In genomic region chr10:13628661-13629060, GRCh38 we compare ENCODE assay signal across 1 cellular context.
TF ChIP-seq lines count a peak whose summit lies in the region.

No MANE protein-coding gene starts in this region.

TF ChIP-seq in GM23338, 12 proteins besides CTCF, POLR2A, EP300 and RAD21:
- TF ChIP-seq, protein P1, sequence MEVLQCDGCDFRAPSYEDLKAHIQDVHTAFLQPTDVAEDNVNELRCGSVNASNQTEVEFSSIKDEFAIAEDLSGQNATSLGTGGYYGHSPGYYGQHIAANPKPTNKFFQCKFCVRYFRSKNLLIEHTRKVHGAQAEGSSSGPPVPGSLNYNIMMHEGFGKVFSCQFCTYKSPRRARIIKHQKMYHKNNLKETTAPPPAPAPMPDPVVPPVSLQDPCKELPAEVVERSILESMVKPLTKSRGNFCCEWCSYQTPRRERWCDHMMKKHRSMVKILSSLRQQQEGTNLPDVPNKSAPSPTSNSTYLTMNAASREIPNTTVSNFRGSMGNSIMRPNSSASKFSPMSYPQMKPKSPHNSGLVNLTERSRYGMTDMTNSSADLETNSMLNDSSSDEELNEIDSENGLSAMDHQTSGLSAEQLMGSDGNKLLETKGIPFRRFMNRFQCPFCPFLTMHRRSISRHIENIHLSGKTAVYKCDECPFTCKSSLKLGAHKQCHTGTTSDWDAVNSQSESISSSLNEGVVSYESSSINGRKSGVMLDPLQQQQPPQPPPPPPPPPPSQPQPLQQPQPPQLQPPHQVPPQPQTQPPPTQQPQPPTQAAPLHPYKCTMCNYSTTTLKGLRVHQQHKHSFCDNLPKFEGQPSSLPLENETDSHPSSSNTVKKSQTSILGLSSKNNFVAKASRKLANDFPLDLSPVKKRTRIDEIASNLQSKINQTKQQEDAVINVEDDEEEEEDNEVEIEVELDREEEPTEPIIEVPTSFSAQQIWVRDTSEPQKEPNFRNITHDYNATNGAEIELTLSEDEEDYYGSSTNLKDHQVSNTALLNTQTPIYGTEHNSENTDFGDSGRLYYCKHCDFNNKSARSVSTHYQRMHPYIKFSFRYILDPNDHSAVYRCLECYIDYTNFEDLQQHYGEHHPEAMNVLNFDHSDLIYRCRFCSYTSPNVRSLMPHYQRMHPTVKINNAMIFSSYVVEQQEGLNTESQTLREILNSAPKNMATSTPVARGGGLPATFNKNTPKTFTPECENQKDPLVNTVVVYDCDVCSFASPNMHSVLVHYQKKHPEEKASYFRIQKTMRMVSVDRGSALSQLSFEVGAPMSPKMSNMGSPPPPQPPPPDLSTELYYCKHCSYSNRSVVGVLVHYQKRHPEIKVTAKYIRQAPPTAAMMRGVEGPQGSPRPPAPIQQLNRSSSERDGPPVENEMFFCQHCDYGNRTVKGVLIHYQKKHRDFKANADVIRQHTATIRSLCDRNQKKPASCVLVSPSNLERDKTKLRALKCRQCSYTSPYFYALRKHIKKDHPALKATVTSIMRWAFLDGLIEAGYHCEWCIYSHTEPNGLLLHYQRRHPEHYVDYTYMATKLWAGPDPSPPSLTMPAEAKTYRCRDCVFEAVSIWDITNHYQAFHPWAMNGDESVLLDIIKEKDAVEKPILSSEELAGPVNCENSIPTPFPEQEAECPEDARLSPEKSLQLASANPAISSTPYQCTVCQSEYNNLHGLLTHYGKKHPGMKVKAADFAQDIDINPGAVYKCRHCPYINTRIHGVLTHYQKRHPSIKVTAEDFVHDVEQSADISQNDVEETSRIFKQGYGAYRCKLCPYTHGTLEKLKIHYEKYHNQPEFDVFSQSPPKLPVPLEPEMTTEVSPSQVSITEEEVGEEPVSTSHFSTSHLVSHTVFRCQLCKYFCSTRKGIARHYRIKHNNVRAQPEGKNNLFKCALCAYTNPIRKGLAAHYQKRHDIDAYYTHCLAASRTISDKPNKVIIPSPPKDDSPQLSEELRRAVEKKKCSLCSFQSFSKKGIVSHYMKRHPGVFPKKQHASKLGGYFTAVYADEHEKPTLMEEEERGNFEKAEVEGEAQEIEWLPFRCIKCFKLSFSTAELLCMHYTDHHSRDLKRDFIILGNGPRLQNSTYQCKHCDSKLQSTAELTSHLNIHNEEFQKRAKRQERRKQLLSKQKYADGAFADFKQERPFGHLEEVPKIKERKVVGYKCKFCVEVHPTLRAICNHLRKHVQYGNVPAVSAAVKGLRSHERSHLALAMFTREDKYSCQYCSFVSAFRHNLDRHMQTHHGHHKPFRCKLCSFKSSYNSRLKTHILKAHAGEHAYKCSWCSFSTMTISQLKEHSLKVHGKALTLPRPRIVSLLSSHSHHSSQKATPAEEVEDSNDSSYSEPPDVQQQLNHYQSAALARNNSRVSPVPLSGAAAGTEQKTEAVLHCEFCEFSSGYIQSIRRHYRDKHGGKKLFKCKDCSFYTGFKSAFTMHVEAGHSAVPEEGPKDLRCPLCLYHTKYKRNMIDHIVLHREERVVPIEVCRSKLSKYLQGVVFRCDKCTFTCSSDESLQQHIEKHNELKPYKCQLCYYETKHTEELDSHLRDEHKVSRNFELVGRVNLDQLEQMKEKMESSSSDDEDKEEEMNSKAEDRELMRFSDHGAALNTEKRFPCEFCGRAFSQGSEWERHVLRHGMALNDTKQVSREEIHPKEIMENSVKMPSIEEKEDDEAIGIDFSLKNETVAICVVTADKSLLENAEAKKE (CRISPR knock-in tag; IDR thresholded peaks at IDR 0.05): no peak
- TF ChIP-seq EZH2 (IDR thresholded peaks at IDR 0.05; ENCODE audit: low read depth, unreplicated experiment): no peak
- TF ChIP-seq NANOG (IDR thresholded peaks at IDR 0.05; ENCODE audit: borderline replicate concordance): no peak
- no peak for TF ChIP-seq ZNF331 (CRISPR knock-in tag; IDR thresholded peaks at IDR 0.05; ENCODE audit: low read depth)
- TF ChIP-seq POLR2AphosphoS5 (IDR thresholded peaks at IDR 0.05; ENCODE audit: low read depth): no peak
- no peak for TF ChIP-seq ZNF114 (CRISPR knock-in tag; IDR thresholded peaks at IDR 0.05)
- TF ChIP-seq REST (IDR thresholded peaks at IDR 0.05; ENCODE audit: unreplicated experiment): no peak
- TF ChIP-seq ETS1 (IDR thresholded peaks at IDR 0.05): no peak
- TF ChIP-seq JUNB (IDR thresholded peaks at IDR 0.05; ENCODE audit: unreplicated experiment): no peak
- TF ChIP-seq STAT1 (IDR thresholded peaks at IDR 0.05; ENCODE audit: unreplicated experiment): no peak
- TF ChIP-seq EZH2phosphoT487 (IDR thresholded peaks at IDR 0.05; ENCODE audit: unreplicated experiment): no peak
- TF ChIP-seq CREB1 (CRISPR knock-in tag; IDR thresholded peaks at IDR 0.05; ENCODE audit: low read depth): no peak
